9 cellular contexts compared by ENCODE assay signal in the genomic region with DNA sequence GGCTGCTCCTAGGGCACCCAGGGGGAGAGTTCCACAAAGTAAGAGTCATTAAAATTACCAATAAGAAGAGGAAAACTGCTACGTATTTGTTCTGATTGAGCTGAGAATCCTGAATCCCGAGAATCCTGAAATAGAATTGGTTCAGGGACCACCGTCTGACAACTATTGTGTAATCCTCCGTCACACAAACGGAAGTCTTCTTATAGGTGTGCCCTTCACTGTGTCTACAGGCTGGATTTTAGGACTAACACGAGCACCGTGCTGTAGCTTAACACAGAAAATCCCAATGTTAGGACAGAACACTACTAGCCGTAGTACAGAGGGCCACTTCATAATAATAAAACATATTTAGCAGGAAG. TPM values are rescaled to one million over a fixed set of nuclear protein-coding genes. Genes with fewer than 3 reads are reported as not detected.
DNase-seq lines count a peak whose midpoint lies in the region; ATAC-seq, FAIRE-seq and TF ChIP-seq lines count a peak whose summit lies in the region.
"Had no signal": no experiment of that assay in that cellular context is flagged by ENCODE, and none has a peak within 500 bp of the region (broad histone marks: within the 10 kb centered on the region; RNA-seq: fewer than 3 reads in every experiment).

No MANE protein-coding gene starts in this region.

- H3K4me3 ChIP-seq in HFF-Myc (replicated peaks; ENCODE audit: low read depth, low read length) (peak overlapping the region; percentile 31), K562 (peak overlapping the region; percentile 23; the same call in 1 of the 2 replicates), mucosa of rectum (ENCODE audit: low read length in 2 of 2) (peak overlapping the region; percentile 63 to 75)

- no peak for TF ChIP-seq POLR2A in K562 (conservative IDR thresholded peaks at IDR 0.05)

- intact Hi-C loops in K562 (cut with micrococcal nuclease), result no loop called here

- H4K20me1 ChIP-seq in K562 (replicated peaks; ENCODE audit: control insufficient read depth, insufficient read depth, low read length), result no peaks in the 10 kb centered on the region

- H3K9me1 ChIP-seq in K562 (ENCODE audit: control insufficient read depth, insufficient read depth, low read length), result no peaks in the 10 kb centered on the region

- H3K79me2 ChIP-seq in K562 (ENCODE audit: control insufficient read depth, insufficient read depth, low read length), result no peaks in the 10 kb centered on the region

- CTCF ChIA-PET in K562 (lab: Yijun Ruan, JAX; ENCODE audit: low intra/inter-chr PET ratio), result interaction anchor here (1.3 to 2.6 kb wide), 2 partner anchors 78 to 193 kb away, joined by 3 to 11 read pairs; no protein-coding TSS in a partner anchor

- TF ChIP-seq RAD21 in K562 (CRISPR knock-in tag; conservative IDR thresholded peaks at IDR 0.05 in 1 of 2, IDR thresholded peaks at IDR 0.05 in 1 of 2), result no peak

- H2AFZ ChIP-seq in K562 (ENCODE audit: low read depth, low read length), result peak overlapping the region; percentile 83

- no peak overlapping the region; the same call in 1 of the 3 replicates for H3K27ac ChIP-seq in K562 (ENCODE audit: extremely low read depth, low read depth, low read length)
- no peak overlapping the region for H3K27ac ChIP-seq in mucosa of rectum (ENCODE audit: low read depth in 2 of 2, low read length in 2 of 2)

- FAIRE-seq in K562 (lab: Jason Lieb, UNC), result no peak

- no peaks in the 10 kb centered on the region for H3K9me3 ChIP-seq in K562 (replicated peaks; ENCODE audit: control insufficient read depth, insufficient read depth, low read depth, low read length)
- H3K9me3 ChIP-seq in mucosa of rectum (ENCODE audit: control insufficient read depth in 2 of 2, low read length in 2 of 2), result peaks cover 0 to 2% of the 10 kb centered on the region in 2 donors

- H3K9ac ChIP-seq in K562 (ENCODE audit: insufficient read depth in 1 of 2, low read depth in 2 of 2, low read length in 2 of 2), result peak overlapping the region; percentile 25 to 88
- peak overlapping the region; percentile 57 for H3K9ac ChIP-seq in mucosa of rectum (ENCODE audit: low read depth in 1 of 2, low read length in 2 of 2)

- whole genome bisulfite sequencing in K562 (ENCODE audit: insufficient coverage, low coverage, missing lambda C conversion rate), result 69% methylated on average over 8 of the region's 8 CpGs

- H3K36me3 ChIP-seq in K562 (ENCODE audit: control insufficient read depth, insufficient read depth, low read length) (no peaks in the 10 kb centered on the region), mucosa of rectum (ENCODE audit: control insufficient read depth in 2 of 2, insufficient read depth in 2 of 2, low read length in 2 of 2) (no peaks in the 10 kb centered on the region)

- no peaks in the 10 kb centered on the region for H3K27me3 ChIP-seq in K562 (ENCODE audit: control insufficient read depth in 2 of 2, insufficient read depth in 2 of 2, low read length in 2 of 2)
- no peaks in the 10 kb centered on the region for H3K27me3 ChIP-seq in mucosa of rectum (ENCODE audit: control insufficient read depth in 2 of 2, insufficient read depth in 2 of 2, low read length in 2 of 2)

- in situ Hi-C loops in K562 (cut with MboI), result no loop called here

- BruUV-seq in K562 (replicated peaks; lab: Mats Ljungman, UMichigan), result no TSS peak

- no peak for TF ChIP-seq EP300 in K562 (IDR thresholded peaks at IDR 0.05; ENCODE audit: low read length)

- ATAC-seq in K562, result no peak; the same call in 2 of the 3 replicates
- ATAC-seq in HG02610 (IDR thresholded peaks at IDR 0.05; ENCODE audit: unreplicated experiment), result no peak
- no peak for ATAC-seq in GM18868 (IDR thresholded peaks at IDR 0.05; ENCODE audit: unreplicated experiment)
- ATAC-seq in GM21825 (IDR thresholded peaks at IDR 0.05; ENCODE audit: unreplicated experiment), result no peak

- H3K4me1 ChIP-seq in K562 (replicated peaks in 1 of 2; ENCODE audit: control insufficient read depth in 2 of 2, insufficient read depth in 2 of 2, low read length in 2 of 2) (peaks cover 9 to 10% of the 10 kb centered on the region in 2 experiments; a peak in 4 of 5 replicates), mucosa of rectum (ENCODE audit: control insufficient read depth in 2 of 2, insufficient read depth in 2 of 2, low read length in 2 of 2) (peaks cover 6 to 13% of the 10 kb centered on the region in 2 donors)

- TF ChIP-seq CTCF in HFF-Myc (IDR thresholded peaks at IDR 0.05; ENCODE audit: low read depth, low read length, missing control alignments), result no peak
- TF ChIP-seq CTCF in K562 (IDR thresholded peaks at IDR 0.05 in 2 of 3, conservative IDR thresholded peaks at IDR 0.05 in 1 of 3; ENCODE audit: insufficient read depth in 2 of 3, low read depth in 1 of 3, low read length in 3 of 3), result no peak

- POLR2A ChIA-PET in K562 (lab: Yijun Ruan, JAX), result interaction anchor here (0.5 to 2.6 kb wide), 5 partner anchors 10 to 552 kb away, joined by 3 to 11 read pairs (median 5); no protein-coding TSS in a partner anchor

- DNase-seq in 8988T (peak; percentile 26), HFF-Myc (ENCODE audit: extremely low read depth, low read depth) (no peak), K562 (ENCODE audit: extremely low read depth in 1 of 4, low spot score in 3 of 4) (no peak), CD1c-positive myeloid dendritic cell (ENCODE audit: extremely low spot score) (no peak)
- DNase-seq: KG1 had no signal

- peak overlapping the region; percentile 71 for H3K4me2 ChIP-seq in K562 (ENCODE audit: insufficient read depth, low read length)

TF ChIP-seq in K562, 482 proteins besides CTCF, POLR2A, EP300 and RAD21 (continues in another document):
- TF ChIP-seq CEBPG (CRISPR knock-in tag; IDR thresholded peaks at IDR 0.05) (no peak; the same call in 1 of the 2 replicates), CEBPG (tag; conservative IDR thresholded peaks at IDR 0.05 in 1 of 2, IDR thresholded peaks at IDR 0.05 in 1 of 2) (peak; percentile 69 to 87), ERF (CRISPR knock-in tag; IDR thresholded peaks at IDR 0.05) (no peak)

RNA-seq across cellular contexts. Expression of a gene that starts 50.6 kb away (rescaled TPM):
- total RNA-seq in K562 (2011; cell fraction: chromatin; rRNA removed; ENCODE audit: low replicate concordance), result 15.1 and 19.5 TPM in 2 replicates
- total RNA-seq in K562 (2011; cell fraction: nucleolus; rRNA removed), result 6.7 and 7.6 TPM in 2 replicates
- 11.6 and 19.6 TPM in 2 replicates for total RNA-seq in K562 (2011; cell fraction: nucleoplasm; rRNA removed)
- total RNA-seq in K562 (2014; rRNA removed), result 13.4 and 15.2 TPM in 2 replicates
- total RNA-seq in K562 (2014; rRNA removed; fragmentation: Illumina TruSeq; extraction: Trizol), result 21.3 and 25.3 TPM in 2 replicates
- total RNA-seq in K562 (2015; rRNA removed; fragmentation: Illumina TruSeq; extraction: Trizol), result 13.6 and 15.6 TPM in 2 replicates
- 21.3 and 22.8 TPM in 2 replicates for total RNA-seq in K562 (2021)
- 19.7 and 25.2 TPM in 2 replicates for polyA plus RNA-seq in K562 (2011; rRNA removed)
- 17.0 TPM in 2 replicates for polyA plus RNA-seq in K562 (2011; cell fraction: cytosol; rRNA removed)
- polyA plus RNA-seq in K562 (2011; cell fraction: nucleus; rRNA removed), result 22.7 and 25.9 TPM in 2 replicates
- polyA plus RNA-seq in K562 (2012), result 7.3 and 14.1 TPM in 2 replicates
- polyA plus RNA-seq in K562 (2014; fragmentation: Illumina TruSeq; extraction: Trizol), result 21.9 and 22.0 TPM in 2 replicates
- polyA plus RNA-seq in K562 (2014; fragmentation: Nextera tagmentation; extraction: Ambion mirVana), result 10 to 100 TPM; 15.7 to 17.5 TPM
- 12.0 and 12.8 TPM in 2 replicates for polyA plus RNA-seq in K562 (2014; rRNA removed)
- 26.5 and 26.7 TPM in 2 replicates for polyA minus RNA-seq in K562 (2011; rRNA and poly(A)+ RNA removed)
- 17.8 and 18.7 TPM in 2 replicates for polyA minus RNA-seq in K562 (2011; cell fraction: cytosol; rRNA and poly(A)+ RNA removed)
- 9.0 and 13.9 TPM in 2 replicates for polyA minus RNA-seq in K562 (2011; cell fraction: nucleus; rRNA and poly(A)+ RNA removed)

RNA-seq across cellular contexts. Expression of a gene that starts 59.8 kb away (rescaled TPM):
- 9.3 and 14.6 TPM in 2 replicates for total RNA-seq in K562 (2011; cell fraction: chromatin; rRNA removed; ENCODE audit: low replicate concordance)
- total RNA-seq in K562 (2011; cell fraction: nucleolus; rRNA removed), result 7.3 and 8.6 TPM in 2 replicates
- 14.8 and 27.5 TPM in 2 replicates for total RNA-seq in K562 (2011; cell fraction: nucleoplasm; rRNA removed)
- total RNA-seq in K562 (2014; rRNA removed) (42.2 and 42.5 TPM in 2 replicates), K562 (2014; rRNA removed; fragmentation: Illumina TruSeq; extraction: Trizol) (46.8 and 52.6 TPM in 2 replicates), K562 (2015; rRNA removed; fragmentation: Illumina TruSeq; extraction: Trizol) (52.9 and 55.5 TPM in 2 replicates), K562 (2021) (60.2 and 62.6 TPM in 2 replicates)
- polyA plus RNA-seq in K562 (2011; rRNA removed) (20.5 and 27.9 TPM in 2 replicates), K562 (2014; fragmentation: Illumina TruSeq; extraction: Trizol) (28.8 and 34.6 TPM in 2 replicates), K562 (2014; fragmentation: Nextera tagmentation; extraction: Ambion mirVana) (1 to 10 TPM; 5.1 to 7.7 TPM), K562 (2014; rRNA removed) (35.4 and 41.4 TPM in 2 replicates)
- polyA plus RNA-seq in K562 (2011; cell fraction: cytosol; rRNA removed), result 17.9 and 19.6 TPM in 2 replicates
- polyA plus RNA-seq in K562 (2011; cell fraction: nucleus; rRNA removed), result 5.9 and 6.6 TPM in 2 replicates
- polyA plus RNA-seq in K562 (2012), result 27.9 and 32.3 TPM in 2 replicates
- 22.3 and 25.4 TPM in 2 replicates for polyA minus RNA-seq in K562 (2011; rRNA and poly(A)+ RNA removed)
- polyA minus RNA-seq in K562 (2011; cell fraction: cytosol; rRNA and poly(A)+ RNA removed), result 12.9 and 13.6 TPM in 2 replicates
- 5.7 and 7.9 TPM in 2 replicates for polyA minus RNA-seq in K562 (2011; cell fraction: nucleus; rRNA and poly(A)+ RNA removed)
